Comparison of ENCODE assay signal across 1 cellular context in the genomic region with DNA sequence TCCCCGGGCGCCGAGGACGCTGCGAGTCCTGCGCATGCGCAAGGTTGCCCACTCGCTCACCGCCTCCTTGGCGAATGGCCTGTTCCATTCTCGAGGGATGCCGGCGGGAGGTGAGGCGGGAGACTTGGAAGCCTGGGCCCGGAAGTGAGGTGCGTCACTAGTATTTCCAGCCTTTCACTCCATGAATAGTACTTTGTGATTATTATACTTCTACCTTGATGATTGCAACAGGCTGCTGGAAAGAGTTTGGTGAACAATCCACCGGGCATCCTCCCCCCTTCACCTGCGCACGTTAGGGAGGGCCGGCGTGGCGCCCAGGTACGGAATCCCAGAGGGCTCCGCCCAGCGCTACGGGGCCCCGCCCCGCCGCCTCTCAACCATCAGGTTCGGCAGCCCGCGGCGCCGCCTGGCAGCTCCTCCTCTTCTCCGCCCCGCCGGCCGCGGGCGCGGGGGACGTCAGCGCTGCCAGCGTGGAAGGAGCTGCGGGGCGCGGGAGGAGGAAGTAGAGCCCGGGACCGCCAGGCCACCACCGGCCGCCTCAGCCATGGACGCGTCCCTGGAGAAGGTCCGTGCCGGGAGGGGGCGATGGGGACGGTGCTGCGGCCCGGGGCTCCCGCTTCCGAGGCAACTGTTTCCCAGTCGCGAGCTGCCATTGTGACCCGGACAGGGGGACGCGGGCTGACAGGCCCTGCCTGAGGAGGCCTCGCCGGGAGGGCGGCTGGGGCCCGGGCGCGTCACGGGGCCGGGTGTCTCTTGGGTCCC.
TF ChIP-seq lines count a peak whose summit lies in the region.
"Not testable (repeated sequence)": the region's sequence is repeated elsewhere in the genome, so short reads cannot be mapped to it uniquely, and the experiment has no call there.

A gene with protein sequence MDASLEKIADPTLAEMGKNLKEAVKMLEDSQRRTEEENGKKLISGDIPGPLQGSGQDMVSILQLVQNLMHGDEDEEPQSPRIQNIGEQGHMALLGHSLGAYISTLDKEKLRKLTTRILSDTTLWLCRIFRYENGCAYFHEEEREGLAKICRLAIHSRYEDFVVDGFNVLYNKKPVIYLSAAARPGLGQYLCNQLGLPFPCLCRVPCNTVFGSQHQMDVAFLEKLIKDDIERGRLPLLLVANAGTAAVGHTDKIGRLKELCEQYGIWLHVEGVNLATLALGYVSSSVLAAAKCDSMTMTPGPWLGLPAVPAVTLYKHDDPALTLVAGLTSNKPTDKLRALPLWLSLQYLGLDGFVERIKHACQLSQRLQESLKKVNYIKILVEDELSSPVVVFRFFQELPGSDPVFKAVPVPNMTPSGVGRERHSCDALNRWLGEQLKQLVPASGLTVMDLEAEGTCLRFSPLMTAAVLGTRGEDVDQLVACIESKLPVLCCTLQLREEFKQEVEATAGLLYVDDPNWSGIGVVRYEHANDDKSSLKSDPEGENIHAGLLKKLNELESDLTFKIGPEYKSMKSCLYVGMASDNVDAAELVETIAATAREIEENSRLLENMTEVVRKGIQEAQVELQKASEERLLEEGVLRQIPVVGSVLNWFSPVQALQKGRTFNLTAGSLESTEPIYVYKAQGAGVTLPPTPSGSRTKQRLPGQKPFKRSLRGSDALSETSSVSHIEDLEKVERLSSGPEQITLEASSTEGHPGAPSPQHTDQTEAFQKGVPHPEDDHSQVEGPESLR (plus strand): TSS at position 371 of the 762 bp plus-strand sequence. CDS start 174 bp downstream, at position 545.

TF ChIP-seq in HepG2, 621 proteins besides CTCF, POLR2A, EP300 and RAD21 (continued from another document):
- TF ChIP-seq, protein P1, sequence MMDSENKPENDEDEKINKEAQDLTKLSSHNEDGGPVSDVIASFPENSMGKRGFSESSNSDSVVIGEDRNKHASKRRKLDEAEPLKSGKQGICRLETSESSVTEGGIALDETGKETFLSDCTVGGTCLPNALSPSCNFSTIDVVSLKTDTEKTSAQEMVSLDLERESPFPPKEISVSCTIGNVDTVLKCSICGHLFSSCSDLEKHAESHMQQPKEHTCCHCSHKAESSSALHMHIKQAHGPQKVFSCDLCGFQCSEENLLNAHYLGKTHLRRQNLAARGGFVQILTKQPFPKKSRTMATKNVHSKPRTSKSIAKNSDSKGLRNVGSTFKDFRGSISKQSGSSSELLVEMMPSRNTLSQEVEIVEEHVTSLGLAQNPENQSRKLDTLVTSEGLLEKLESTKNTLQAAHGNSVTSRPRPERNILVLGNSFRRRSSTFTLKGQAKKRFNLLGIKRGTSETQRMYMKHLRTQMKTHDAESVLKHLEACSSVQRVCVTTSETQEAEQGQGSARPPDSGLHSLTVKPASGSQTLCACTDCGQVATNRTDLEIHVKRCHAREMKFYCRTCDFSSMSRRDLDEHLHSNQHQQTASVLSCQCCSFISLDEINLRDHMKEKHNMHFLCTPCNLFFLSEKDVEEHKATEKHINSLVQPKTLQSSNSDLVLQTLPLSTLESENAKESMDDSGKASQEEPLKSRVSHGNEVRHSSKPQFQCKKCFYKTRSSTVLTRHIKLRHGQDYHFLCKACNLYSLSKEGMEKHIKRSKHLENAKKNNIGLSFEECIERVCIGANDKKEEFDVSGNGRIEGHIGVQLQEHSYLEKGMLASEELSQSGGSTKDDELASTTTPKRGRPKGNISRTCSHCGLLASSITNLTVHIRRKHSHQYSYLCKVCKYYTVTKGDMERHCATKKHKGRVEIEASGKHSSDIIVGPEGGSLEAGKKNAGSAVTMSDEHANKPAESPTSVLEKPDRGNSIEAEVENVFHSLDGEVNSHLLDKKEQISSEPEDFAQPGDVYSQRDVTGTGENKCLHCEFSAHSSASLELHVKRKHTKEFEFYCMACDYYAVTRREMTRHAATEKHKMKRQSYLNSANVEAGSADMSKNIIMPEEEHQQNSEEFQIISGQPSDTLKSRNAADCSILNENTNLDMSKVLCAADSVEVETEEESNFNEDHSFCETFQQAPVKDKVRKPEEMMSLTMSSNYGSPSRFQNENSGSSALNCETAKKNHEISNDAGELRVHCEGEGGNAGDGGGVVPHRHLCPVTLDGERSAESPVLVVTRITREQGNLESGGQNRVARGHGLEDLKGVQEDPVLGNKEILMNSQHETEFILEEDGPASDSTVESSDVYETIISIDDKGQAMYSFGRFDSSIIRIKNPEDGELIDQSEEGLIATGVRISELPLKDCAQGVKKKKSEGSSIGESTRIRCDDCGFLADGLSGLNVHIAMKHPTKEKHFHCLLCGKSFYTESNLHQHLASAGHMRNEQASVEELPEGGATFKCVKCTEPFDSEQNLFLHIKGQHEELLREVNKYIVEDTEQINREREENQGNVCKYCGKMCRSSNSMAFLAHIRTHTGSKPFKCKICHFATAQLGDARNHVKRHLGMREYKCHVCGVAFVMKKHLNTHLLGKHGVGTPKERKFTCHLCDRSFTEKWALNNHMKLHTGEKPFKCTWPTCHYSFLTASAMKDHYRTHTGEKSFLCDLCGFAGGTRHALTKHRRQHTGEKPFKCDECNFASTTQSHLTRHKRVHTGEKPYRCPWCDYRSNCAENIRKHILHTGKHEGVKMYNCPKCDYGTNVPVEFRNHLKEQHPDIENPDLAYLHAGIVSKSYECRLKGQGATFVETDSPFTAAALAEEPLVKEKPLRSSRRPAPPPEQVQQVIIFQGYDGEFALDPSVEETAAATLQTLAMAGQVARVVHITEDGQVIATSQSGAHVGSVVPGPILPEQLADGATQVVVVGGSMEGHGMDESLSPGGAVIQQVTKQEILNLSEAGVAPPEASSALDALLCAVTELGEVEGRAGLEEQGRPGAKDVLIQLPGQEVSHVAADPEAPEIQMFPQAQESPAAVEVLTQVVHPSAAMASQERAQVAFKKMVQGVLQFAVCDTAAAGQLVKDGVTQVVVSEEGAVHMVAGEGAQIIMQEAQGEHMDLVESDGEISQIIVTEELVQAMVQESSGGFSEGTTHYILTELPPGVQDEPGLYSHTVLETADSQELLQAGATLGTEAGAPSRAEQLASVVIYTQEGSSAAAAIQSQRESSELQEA (CRISPR knock-in tag; IDR thresholded peaks at IDR 0.05; ENCODE audit: not compliant biosample characterization): peak; percentile 77
- TF ChIP-seq, protein P2, sequence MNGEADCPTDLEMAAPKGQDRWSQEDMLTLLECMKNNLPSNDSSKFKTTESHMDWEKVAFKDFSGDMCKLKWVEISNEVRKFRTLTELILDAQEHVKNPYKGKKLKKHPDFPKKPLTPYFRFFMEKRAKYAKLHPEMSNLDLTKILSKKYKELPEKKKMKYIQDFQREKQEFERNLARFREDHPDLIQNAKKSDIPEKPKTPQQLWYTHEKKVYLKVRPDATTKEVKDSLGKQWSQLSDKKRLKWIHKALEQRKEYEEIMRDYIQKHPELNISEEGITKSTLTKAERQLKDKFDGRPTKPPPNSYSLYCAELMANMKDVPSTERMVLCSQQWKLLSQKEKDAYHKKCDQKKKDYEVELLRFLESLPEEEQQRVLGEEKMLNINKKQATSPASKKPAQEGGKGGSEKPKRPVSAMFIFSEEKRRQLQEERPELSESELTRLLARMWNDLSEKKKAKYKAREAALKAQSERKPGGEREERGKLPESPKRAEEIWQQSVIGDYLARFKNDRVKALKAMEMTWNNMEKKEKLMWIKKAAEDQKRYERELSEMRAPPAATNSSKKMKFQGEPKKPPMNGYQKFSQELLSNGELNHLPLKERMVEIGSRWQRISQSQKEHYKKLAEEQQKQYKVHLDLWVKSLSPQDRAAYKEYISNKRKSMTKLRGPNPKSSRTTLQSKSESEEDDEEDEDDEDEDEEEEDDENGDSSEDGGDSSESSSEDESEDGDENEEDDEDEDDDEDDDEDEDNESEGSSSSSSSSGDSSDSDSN (CRISPR knock-in tag; IDR thresholded peaks at IDR 0.05): peak; percentile 97
- TF ChIP-seq ZIK1 (CRISPR knock-in tag; IDR thresholded peaks at IDR 0.05; ENCODE audit: borderline replicate concordance, low read depth): peak; percentile 86; the same call in 1 of the 2 replicates
- peak; percentile 96 for TF ChIP-seq HDAC1 (CRISPR knock-in tag; IDR thresholded peaks at IDR 0.05)
- 0 out of 2 replicates have a peak, but pooled peaks have one; percentile 63 for TF ChIP-seq FLYWCH1 (CRISPR knock-in tag; IDR thresholded peaks at IDR 0.05)
- peak; percentile 90 for TF ChIP-seq ZNF572 (CRISPR knock-in tag; IDR thresholded peaks at IDR 0.05)
- peak; percentile 67; the same call in 1 of the 2 replicates for TF ChIP-seq ZNF768 (CRISPR knock-in tag; IDR thresholded peaks at IDR 0.05)
- TF ChIP-seq ZFP36L1 (CRISPR knock-in tag; IDR thresholded peaks at IDR 0.05): peak; percentile 56
- TF ChIP-seq SNAI1 (CRISPR knock-in tag; IDR thresholded peaks at IDR 0.05; ENCODE audit: borderline replicate concordance): peak; percentile 64; the same call in 1 of the 2 replicates
- TF ChIP-seq, protein P3, sequence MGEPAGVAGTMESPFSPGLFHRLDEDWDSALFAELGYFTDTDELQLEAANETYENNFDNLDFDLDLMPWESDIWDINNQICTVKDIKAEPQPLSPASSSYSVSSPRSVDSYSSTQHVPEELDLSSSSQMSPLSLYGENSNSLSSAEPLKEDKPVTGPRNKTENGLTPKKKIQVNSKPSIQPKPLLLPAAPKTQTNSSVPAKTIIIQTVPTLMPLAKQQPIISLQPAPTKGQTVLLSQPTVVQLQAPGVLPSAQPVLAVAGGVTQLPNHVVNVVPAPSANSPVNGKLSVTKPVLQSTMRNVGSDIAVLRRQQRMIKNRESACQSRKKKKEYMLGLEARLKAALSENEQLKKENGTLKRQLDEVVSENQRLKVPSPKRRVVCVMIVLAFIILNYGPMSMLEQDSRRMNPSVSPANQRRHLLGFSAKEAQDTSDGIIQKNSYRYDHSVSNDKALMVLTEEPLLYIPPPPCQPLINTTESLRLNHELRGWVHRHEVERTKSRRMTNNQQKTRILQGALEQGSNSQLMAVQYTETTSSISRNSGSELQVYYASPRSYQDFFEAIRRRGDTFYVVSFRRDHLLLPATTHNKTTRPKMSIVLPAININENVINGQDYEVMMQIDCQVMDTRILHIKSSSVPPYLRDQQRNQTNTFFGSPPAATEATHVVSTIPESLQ (CRISPR knock-in tag; conservative IDR thresholded peaks at IDR 0.05): peak; percentile 89; the same call in 1 of the 2 replicates
- TF ChIP-seq PHF8 (CRISPR knock-in tag; IDR thresholded peaks at IDR 0.05): peak; percentile 97
- TF ChIP-seq MAF1 (CRISPR knock-in tag; IDR thresholded peaks at IDR 0.05; ENCODE audit: borderline replicate concordance): peak; percentile 89; the same call in 1 of the 2 replicates
- TF ChIP-seq JUN (CRISPR knock-in tag; IDR thresholded peaks at IDR 0.05): 0 out of 2 replicates have a peak, but pooled peaks have one; percentile 36
- peak; percentile 95; the same call in 1 of the 2 replicates for TF ChIP-seq ZSCAN30 (CRISPR knock-in tag; IDR thresholded peaks at IDR 0.05)
- peak; percentile 97 for TF ChIP-seq SAP130 (CRISPR knock-in tag; IDR thresholded peaks at IDR 0.05; ENCODE audit: low read depth)
- TF ChIP-seq, protein P4, sequence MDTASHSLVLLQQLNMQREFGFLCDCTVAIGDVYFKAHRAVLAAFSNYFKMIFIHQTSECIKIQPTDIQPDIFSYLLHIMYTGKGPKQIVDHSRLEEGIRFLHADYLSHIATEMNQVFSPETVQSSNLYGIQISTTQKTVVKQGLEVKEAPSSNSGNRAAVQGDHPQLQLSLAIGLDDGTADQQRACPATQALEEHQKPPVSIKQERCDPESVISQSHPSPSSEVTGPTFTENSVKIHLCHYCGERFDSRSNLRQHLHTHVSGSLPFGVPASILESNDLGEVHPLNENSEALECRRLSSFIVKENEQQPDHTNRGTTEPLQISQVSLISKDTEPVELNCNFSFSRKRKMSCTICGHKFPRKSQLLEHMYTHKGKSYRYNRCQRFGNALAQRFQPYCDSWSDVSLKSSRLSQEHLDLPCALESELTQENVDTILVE (CRISPR knock-in tag; IDR thresholded peaks at IDR 0.05): peak; percentile 62; the same call in 1 of the 2 replicates
- TF ChIP-seq ZNF598 (CRISPR knock-in tag; IDR thresholded peaks at IDR 0.05; ENCODE audit: borderline replicate concordance): peak; percentile 58; the same call in 1 of the 2 replicates
- not testable (repeated sequence) for TF ChIP-seq LCORL (IDR thresholded peaks at IDR 0.05)
- peak; percentile 50; the same call in 1 of the 2 replicates for TF ChIP-seq LCORL (CRISPR knock-in tag; IDR thresholded peaks at IDR 0.05)
- TF ChIP-seq, protein P5, sequence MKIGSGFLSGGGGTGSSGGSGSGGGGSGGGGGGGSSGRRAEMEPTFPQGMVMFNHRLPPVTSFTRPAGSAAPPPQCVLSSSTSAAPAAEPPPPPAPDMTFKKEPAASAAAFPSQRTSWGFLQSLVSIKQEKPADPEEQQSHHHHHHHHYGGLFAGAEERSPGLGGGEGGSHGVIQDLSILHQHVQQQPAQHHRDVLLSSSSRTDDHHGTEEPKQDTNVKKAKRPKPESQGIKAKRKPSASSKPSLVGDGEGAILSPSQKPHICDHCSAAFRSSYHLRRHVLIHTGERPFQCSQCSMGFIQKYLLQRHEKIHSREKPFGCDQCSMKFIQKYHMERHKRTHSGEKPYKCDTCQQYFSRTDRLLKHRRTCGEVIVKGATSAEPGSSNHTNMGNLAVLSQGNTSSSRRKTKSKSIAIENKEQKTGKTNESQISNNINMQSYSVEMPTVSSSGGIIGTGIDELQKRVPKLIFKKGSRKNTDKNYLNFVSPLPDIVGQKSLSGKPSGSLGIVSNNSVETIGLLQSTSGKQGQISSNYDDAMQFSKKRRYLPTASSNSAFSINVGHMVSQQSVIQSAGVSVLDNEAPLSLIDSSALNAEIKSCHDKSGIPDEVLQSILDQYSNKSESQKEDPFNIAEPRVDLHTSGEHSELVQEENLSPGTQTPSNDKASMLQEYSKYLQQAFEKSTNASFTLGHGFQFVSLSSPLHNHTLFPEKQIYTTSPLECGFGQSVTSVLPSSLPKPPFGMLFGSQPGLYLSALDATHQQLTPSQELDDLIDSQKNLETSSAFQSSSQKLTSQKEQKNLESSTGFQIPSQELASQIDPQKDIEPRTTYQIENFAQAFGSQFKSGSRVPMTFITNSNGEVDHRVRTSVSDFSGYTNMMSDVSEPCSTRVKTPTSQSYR (CRISPR knock-in tag; IDR thresholded peaks at IDR 0.05; ENCODE audit: borderline replicate concordance): peak; percentile 20; the same call in 1 of the 2 replicates
- peak; percentile 82 for TF ChIP-seq DR1 (CRISPR knock-in tag; IDR thresholded peaks at IDR 0.05)
- TF ChIP-seq, protein P6, sequence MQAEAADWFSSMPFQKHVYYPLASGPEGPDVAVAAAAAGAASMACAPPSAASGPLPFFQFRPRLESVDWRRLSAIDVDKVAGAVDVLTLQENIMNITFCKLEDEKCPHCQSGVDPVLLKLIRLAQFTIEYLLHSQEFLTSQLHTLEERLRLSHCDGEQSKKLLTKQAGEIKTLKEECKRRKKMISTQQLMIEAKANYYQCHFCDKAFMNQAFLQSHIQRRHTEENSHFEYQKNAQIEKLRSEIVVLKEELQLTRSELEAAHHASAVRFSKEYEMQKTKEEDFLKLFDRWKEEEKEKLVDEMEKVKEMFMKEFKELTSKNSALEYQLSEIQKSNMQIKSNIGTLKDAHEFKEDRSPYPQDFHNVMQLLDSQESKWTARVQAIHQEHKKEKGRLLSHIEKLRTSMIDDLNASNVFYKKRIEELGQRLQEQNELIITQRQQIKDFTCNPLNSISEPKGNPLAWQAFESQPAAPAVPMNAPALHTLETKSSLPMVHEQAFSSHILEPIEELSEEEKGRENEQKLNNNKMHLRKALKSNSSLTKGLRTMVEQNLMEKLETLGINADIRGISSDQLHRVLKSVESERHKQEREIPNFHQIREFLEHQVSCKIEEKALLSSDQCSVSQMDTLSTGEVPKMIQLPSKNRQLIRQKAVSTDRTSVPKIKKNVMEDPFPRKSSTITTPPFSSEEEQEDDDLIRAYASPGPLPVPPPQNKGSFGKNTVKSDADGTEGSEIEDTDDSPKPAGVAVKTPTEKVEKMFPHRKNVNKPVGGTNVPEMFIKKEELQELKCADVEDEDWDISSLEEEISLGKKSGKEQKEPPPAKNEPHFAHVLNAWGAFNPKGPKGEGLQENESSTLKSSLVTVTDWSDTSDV (CRISPR knock-in tag; IDR thresholded peaks at IDR 0.05): peak; percentile 68; the same call in 1 of the 2 replicates
- peak; percentile 87; the same call in 1 of the 3 replicates for TF ChIP-seq MXI1 (IDR thresholded peaks at IDR 0.05; ENCODE audit: borderline replicate concordance, low read depth, low read length)
- peak; percentile 72; the same call in 1 of the 2 replicates for TF ChIP-seq ZNF543 (CRISPR knock-in tag; IDR thresholded peaks at IDR 0.05)
